10 cellular contexts compared by ENCODE assay signal in the genomic region with DNA sequence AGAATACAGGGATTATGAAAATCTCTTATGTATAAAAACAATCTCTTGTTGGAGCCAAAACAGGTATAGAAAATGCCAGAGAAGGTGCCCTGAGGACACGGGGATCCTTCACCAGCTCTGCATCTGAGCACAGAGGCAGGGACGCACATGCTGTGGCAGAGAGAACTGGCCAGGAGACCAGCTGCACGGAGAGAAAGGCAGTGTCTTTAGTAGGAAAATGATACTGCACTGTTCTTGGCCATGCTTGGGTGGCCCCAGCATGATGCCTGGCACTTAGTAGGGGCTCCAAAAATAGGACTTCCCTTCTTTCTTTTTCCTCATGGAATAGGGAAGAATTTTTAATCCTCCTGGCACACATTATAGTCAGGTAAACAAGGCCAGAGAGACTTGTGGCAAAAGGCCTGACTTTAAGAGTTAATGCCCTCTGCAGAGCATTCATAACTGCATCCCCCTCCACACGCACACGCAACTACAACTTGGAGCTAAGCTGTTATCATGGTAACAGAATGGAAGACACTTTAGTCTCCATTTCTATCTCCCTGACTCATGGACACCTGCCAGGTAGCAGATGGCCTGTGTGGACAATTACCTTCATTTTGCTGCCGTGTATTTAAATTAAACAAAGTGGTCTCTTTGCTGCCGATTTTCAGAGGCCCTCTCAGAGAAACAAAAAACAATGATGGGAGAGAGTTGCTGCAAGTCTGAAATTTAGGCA. TPM values are rescaled to one million over a fixed set of nuclear protein-coding genes. Genes with fewer than 3 reads are reported as not detected.
DNase-seq lines count a peak whose midpoint lies in the region; ATAC-seq, FAIRE-seq and TF ChIP-seq lines count a peak whose summit lies in the region.
"Had no signal": no experiment of that assay in that cellular context is flagged by ENCODE, and none has a peak within 500 bp of the region (broad histone marks: within the 10 kb centered on the region; RNA-seq: fewer than 3 reads in every experiment).

No MANE protein-coding gene starts in this region.

- DNase-seq in DMS79 treated with DMSO at 0.1 percent for 48 hours (lab: John Stamatoyannopoulos, UW) (peak; percentile 79), NCI-H1105 treated with DMSO at 0.1 percent for 48 hours (lab: John Stamatoyannopoulos, UW) (peak; percentile 91), NCI-H446 treated with DMSO at 0.1 percent for 48 hours (lab: John Stamatoyannopoulos, UW) (peak; percentile 90), kidney (peak; percentile 3), A673 (ENCODE audit: low spot score) (no peak)
- DNase-seq in stimulated activated CD4-positive, alpha-beta T cell treated with anti-CD3 and anti-CD28 coated beads, Interleukin-2, amount 100 ng/mL, for 48 hours = no peak

- H3K4me3 ChIP-seq in kidney (ENCODE audit: low read length in 2 of 2) (no peak overlapping the region), A673 (ENCODE audit: low read depth, low read length, poor library complexity, severe bottlenecking) (no peak overlapping the region)

- no peak overlapping the region for H3K27ac ChIP-seq in kidney (ENCODE audit: low read depth in 2 of 2, low read length in 2 of 2)
- no peak overlapping the region for H3K27ac ChIP-seq in A673 (ENCODE audit: low read depth, low read length, poor library complexity, severe bottlenecking)
- H3K27ac ChIP-seq: KMS-11 had no signal

- CTCF ChIA-PET in A673 (lab: Charles Lee) = no interaction called here

- H3K9ac ChIP-seq in kidney (ENCODE audit: low read length in 2 of 2) = no peak overlapping the region
- H3K9ac ChIP-seq: KMS-11 had no signal

- TF ChIP-seq CTCF in kidney (IDR thresholded peaks at IDR 0.05; ENCODE audit: borderline replicate concordance, extremely low read depth, insufficient read depth) (no peak), A673 (conservative IDR thresholded peaks at IDR 0.05; ENCODE audit: low read depth, low read length) (no peak)

- intact Hi-C loops in kidney (cut with DNase I) = no loop called here
- intact Hi-C loops in A673 (cut with micrococcal nuclease; ENCODE audit: unreplicated experiment) = no loop called here

- FAIRE-seq in kidney (lab: Jason Lieb, UNC) = no peak
- FAIRE-seq: colon had no signal

- H3K4me1 ChIP-seq in kidney (ENCODE audit: control insufficient read depth in 1 of 2, insufficient read depth in 1 of 2, low read depth in 1 of 2, low read length in 2 of 2) (no peaks in the 10 kb centered on the region), A673 (ENCODE audit: insufficient read depth, low read length, poor library complexity, severe bottlenecking) (peaks cover 5% of the 10 kb centered on the region)

- no peaks in the 10 kb centered on the region for H3K27me3 ChIP-seq in A673 (replicated peaks; ENCODE audit: insufficient read depth, low read depth, low read length, poor library complexity)

- POLR2A ChIA-PET in A673 (lab: Charles Lee; ENCODE audit: low non-redundant PET) = no interaction called here

- no peak for ATAC-seq in HG02798 (IDR thresholded peaks at IDR 0.05; ENCODE audit: poor library complexity, unreplicated experiment)
- ATAC-seq: activated naive CD4-positive, alpha-beta T cell treated with anti-CD3 and anti-CD28 coated beads, Interleukin-2, amount 50 U/mL, for 72 hours had no signal

- no peaks in the 10 kb centered on the region for H3K9me3 ChIP-seq in kidney (ENCODE audit: control insufficient read depth in 1 of 2, low read length in 2 of 2)
- no peaks in the 10 kb centered on the region for H3K9me3 ChIP-seq in A673 (ENCODE audit: low read depth, low read length, poor library complexity, severe bottlenecking)

- H3K36me3 ChIP-seq in kidney (ENCODE audit: control insufficient read depth in 1 of 2, insufficient read depth in 2 of 2, low read length in 2 of 2) (no peaks in the 10 kb centered on the region), A673 (ENCODE audit: insufficient read depth, low read length, poor library complexity, severe bottlenecking) (no peaks in the 10 kb centered on the region)

- BruUV-seq in A673 (replicated peaks; lab: Mats Ljungman, UMichigan) = no TSS peak

RNA-seq across cellular contexts. Expression of gene DNMT3A, which starts 59.7 kb away (rescaled TPM):
- total RNA-seq in kidney = 31.4 TPM
- polyA plus RNA-seq in kidney (ENCODE audit: insufficient read depth, low read depth, low replicate concordance) = 6.5 TPM
- total RNA-seq in A673 (2021) = 109 and 123 TPM in 2 replicates

Comparison
In these comparisons a context has a peak if more than half of its experiments do, and no peak if none do; other contexts are left out.
1. DNase-seq: peak in DMS79 treated with DMSO at 0.1 percent for 48 hours (single experiment), NCI-H1105 treated with DMSO at 0.1 percent for 48 hours (single experiment), NCI-H446 treated with DMSO at 0.1 percent for 48 hours (single experiment) and kidney (single experiment); none in stimulated activated CD4-positive, alpha-beta T cell treated with anti-CD3 and anti-CD28 coated beads, Interleukin-2, amount 100 ng/mL, for 48 hours (0 of 2) and A673 (single experiment).